12 cellular contexts compared by ENCODE assay signal in the genomic region with DNA sequence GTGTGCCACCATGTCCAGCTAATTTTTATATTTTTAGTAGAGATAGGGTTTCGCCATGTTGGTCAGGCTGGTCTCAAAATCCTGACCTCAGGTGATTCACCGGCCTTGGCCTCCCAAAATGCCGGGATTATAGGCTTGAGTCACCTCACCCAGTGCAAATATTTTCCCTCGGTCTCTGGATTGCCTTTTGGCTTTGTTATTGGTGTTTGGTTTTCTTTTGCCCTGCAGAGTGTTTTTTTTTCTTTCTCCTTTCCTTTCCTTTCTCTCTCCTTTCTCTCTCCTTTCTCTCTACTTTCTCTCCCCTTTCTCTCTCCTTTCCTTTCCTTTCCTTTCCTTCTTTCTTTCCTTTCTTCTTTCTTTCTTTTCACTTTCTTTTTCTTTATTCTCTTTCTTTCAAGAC. TPM values are rescaled to one million over a fixed set of nuclear protein-coding genes. Genes with fewer than 3 reads are reported as not detected.
A peak's percentile ranks its signal among the peaks of the same experiment; 100 is the strongest.
DNase-seq lines count a peak whose midpoint lies in the region; ATAC-seq and TF ChIP-seq lines count a peak whose summit lies in the region.
"Had no signal": no experiment of that assay in that cellular context is flagged by ENCODE, and none has a peak within 500 bp of the region (broad histone marks: within the 10 kb centered on the region; RNA-seq: fewer than 3 reads in every experiment).

No MANE protein-coding gene starts in this region.

- H3K27ac Mint-ChIP-seq in Caco-2 (ENCODE audit: unreplicated experiment): peak overlapping the region; percentile 56
- no peak overlapping the region for H3K27ac Mint-ChIP-seq in activated CD8-positive, alpha-beta T cell treated with anti-CD3 and anti-CD28 coated beads, Interleukin-2, amount 10 ng/mL, durations not matched to agents 7 days and 5 days
- H3K27ac Mint-ChIP-seq: activated CD4-positive, alpha-beta T cell treated with anti-CD3 and anti-CD28 coated beads, Interleukin-2, amount 10 ng/mL, durations not matched to agents 24 days and 14 days; dendritic cell treated with granulocyte-macrophage colony-stimulating factor and Interleukin-4, amounts not matched to agents 40 ng/mL and 50 ng/mL, for 4 days had no signal

- no peak for ATAC-seq in activated CD8-positive, alpha-beta T cell treated with anti-CD3 and anti-CD28 coated beads, Interleukin-2, amount 10 ng/mL, durations not matched to agents 7 days and 5 days

- H3K9me3 Mint-ChIP-seq in Caco-2 (ENCODE audit: unreplicated experiment): peaks cover 3% of the 10 kb centered on the region
- H3K9me3 Mint-ChIP-seq in activated CD8-positive, alpha-beta T cell treated with anti-CD3 and anti-CD28 coated beads, Interleukin-2, amount 10 ng/mL, durations not matched to agents 7 days and 5 days (ENCODE audit: insufficient read depth): no peaks in the 10 kb centered on the region
- H3K9me3 Mint-ChIP-seq: activated CD4-positive, alpha-beta T cell treated with anti-CD3 and anti-CD28 coated beads, Interleukin-2, amount 10 ng/mL, durations not matched to agents 24 days and 14 days; dendritic cell treated with granulocyte-macrophage colony-stimulating factor and Interleukin-4, amounts not matched to agents 40 ng/mL and 50 ng/mL, for 4 days had no signal

- H3K4me1 ChIP-seq in Caco-2 (peaks cover 17% of the 10 kb centered on the region; the same call in 1 of the 2 replicates), osteoblast (ENCODE audit: insufficient read depth, low read length) (peaks cover 13% of the 10 kb centered on the region)

- intact Hi-C loops in Caco-2 (cut with micrococcal nuclease; ENCODE audit: unreplicated experiment): no loop called here

- H3K27ac ChIP-seq in osteoblast (ENCODE audit: low read depth, low read length): peak overlapping the region; percentile 78
- H3K27ac ChIP-seq: upper lobe of left lung had no signal

- no peaks in the 10 kb centered on the region for H3K27me3 Mint-ChIP-seq in Caco-2 (ENCODE audit: insufficient read depth, unreplicated experiment)
- no peaks in the 10 kb centered on the region for H3K27me3 Mint-ChIP-seq in activated CD8-positive, alpha-beta T cell treated with anti-CD3 and anti-CD28 coated beads, Interleukin-2, amount 10 ng/mL, durations not matched to agents 7 days and 5 days (ENCODE audit: low read depth)
- H3K27me3 Mint-ChIP-seq: activated CD4-positive, alpha-beta T cell treated with anti-CD3 and anti-CD28 coated beads, Interleukin-2, amount 10 ng/mL, durations not matched to agents 24 days and 14 days; dendritic cell treated with granulocyte-macrophage colony-stimulating factor and Interleukin-4, amounts not matched to agents 40 ng/mL and 50 ng/mL, for 4 days had no signal

- peaks cover 44% of the 10 kb centered on the region for H4K20me1 ChIP-seq in osteoblast (ENCODE audit: insufficient read depth, low read length)

- CTCF ChIA-PET in Caco-2 (lab: Charles Lee): interaction anchor here (1.0 to 2.4 kb wide), 5 partner anchors 25 to 74 kb away, joined by 3 to 13 read pairs (median 7); partner anchors contain the start of gene KDM4B
- CTCF ChIA-PET in activated CD8-positive, alpha-beta T cell treated with anti-CD3 and anti-CD28 coated beads, Interleukin-2, amount 10 ng/mL, durations not matched to agents 7 days and 5 days (lab: Charles Lee): interaction anchor here (0.7 to 2.8 kb wide), 10 partner anchors 12 to 311 kb away, joined by 3 to 18 read pairs (median 4); partner anchors contain the start of gene PLIN3

- H3K4me3 ChIP-seq in Caco-2 (ENCODE audit: low read depth, low read length) (no peak overlapping the region), choroid plexus epithelial cell (ENCODE audit: low read depth, low read length) (no peak overlapping the region), osteoblast (ENCODE audit: insufficient read depth, low read length) (peak overlapping the region; percentile 31)
- H3K4me3 ChIP-seq: upper lobe of left lung had no signal

- no peak overlapping the region for H2AFZ ChIP-seq in osteoblast (ENCODE audit: low read length)

- peaks cover 80% of the 10 kb centered on the region for H3K79me2 ChIP-seq in osteoblast (ENCODE audit: insufficient read depth, low read length)

- TF ChIP-seq CTCF in Caco-2 (IDR thresholded peaks at IDR 0.05; ENCODE audit: insufficient read depth in 1 of 2, low read depth in 1 of 2, low read length in 1 of 2, severe bottlenecking in 1 of 2, unreplicated experiment in 1 of 2) (no peak), choroid plexus epithelial cell (conservative IDR thresholded peaks at IDR 0.05; ENCODE audit: low read depth, low read length) (no peak), osteoblast (IDR thresholded peaks at IDR 0.05; ENCODE audit: extremely low read depth, low read depth, low read length) (no peak)

- H3K9me3 ChIP-seq in Caco-2 (no peaks in the 10 kb centered on the region), osteoblast (ENCODE audit: low read depth, low read length) (no peaks in the 10 kb centered on the region)
- H3K9me3 ChIP-seq: upper lobe of left lung had no signal

- DNase-seq in Caco-2: peak in 1 of 2 experiments; percentile 60
- DNase-seq in NCI-H226: peak; percentile 69
- peak; percentile 40 for DNase-seq in choroid plexus epithelial cell (ENCODE audit: low read depth)
- DNase-seq in osteoblast (ENCODE audit: insufficient read length, low spot score, missing footprints): peak; percentile 89
- DNase-seq in activated CD8-positive, alpha-beta T cell treated with anti-CD3 and anti-CD28 coated beads, Interleukin-2, amount 10 ng/mL, durations not matched to agents 7 days and 5 days: no peak
- DNase-seq in NCI-H82 (lab: John Stamatoyannopoulos, UW): no peak
- no peak for DNase-seq in NCI-H748 (lab: John Stamatoyannopoulos, UW; ENCODE audit: unreplicated experiment)
- DNase-seq in globus pallidus (ENCODE audit: low spot score): no peak
- DNase-seq: activated naive CD4-positive, alpha-beta T cell; upper lobe of left lung had no signal

- H3K36me3 Mint-ChIP-seq in Caco-2 (ENCODE audit: insufficient read depth, unreplicated experiment): no peaks in the 10 kb centered on the region
- peaks cover 3% of the 10 kb centered on the region for H3K36me3 Mint-ChIP-seq in activated CD8-positive, alpha-beta T cell treated with anti-CD3 and anti-CD28 coated beads, Interleukin-2, amount 10 ng/mL, durations not matched to agents 7 days and 5 days (ENCODE audit: low read depth)

- no TSS peak for BruUV-seq in Caco-2 (replicated peaks; lab: Mats Ljungman, UMichigan)

- peak overlapping the region; percentile 68 for H3K4me2 ChIP-seq in osteoblast (ENCODE audit: insufficient read depth, low read length)

- POLR2A ChIA-PET in Caco-2 (lab: Charles Lee): no interaction called here
- POLR2A ChIA-PET in activated CD8-positive, alpha-beta T cell treated with anti-CD3 and anti-CD28 coated beads, Interleukin-2, amount 10 ng/mL, durations not matched to agents 7 days and 5 days (lab: Charles Lee): no interaction called here

- H3K36me3 ChIP-seq in Caco-2 (ENCODE audit: control insufficient read depth, insufficient read depth, low read length) (no peaks in the 10 kb centered on the region), osteoblast (ENCODE audit: insufficient read depth, low read length) (no peaks in the 10 kb centered on the region)

- H3K27me3 ChIP-seq in Caco-2 (replicated peaks; ENCODE audit: control insufficient read depth, insufficient read depth, low read length) (no peaks in the 10 kb centered on the region), osteoblast (ENCODE audit: insufficient read depth, low read length) (no peaks in the 10 kb centered on the region)
- H3K27me3 ChIP-seq: upper lobe of left lung had no signal

- peaks cover 11% of the 10 kb centered on the region for H3K4me1 Mint-ChIP-seq in Caco-2 (ENCODE audit: low read depth, unreplicated experiment)
- H3K4me1 Mint-ChIP-seq in activated CD8-positive, alpha-beta T cell treated with anti-CD3 and anti-CD28 coated beads, Interleukin-2, amount 10 ng/mL, durations not matched to agents 7 days and 5 days (ENCODE audit: low read depth): no peaks in the 10 kb centered on the region

- H3K4me3 Mint-ChIP-seq in Caco-2 (ENCODE audit: unreplicated experiment): peak overlapping the region; percentile 63
- no peak overlapping the region for H3K4me3 Mint-ChIP-seq in activated CD8-positive, alpha-beta T cell treated with anti-CD3 and anti-CD28 coated beads, Interleukin-2, amount 10 ng/mL, durations not matched to agents 7 days and 5 days
- H3K4me3 Mint-ChIP-seq: activated CD4-positive, alpha-beta T cell treated with anti-CD3 and anti-CD28 coated beads, Interleukin-2, amount 10 ng/mL, durations not matched to agents 24 days and 14 days; dendritic cell treated with granulocyte-macrophage colony-stimulating factor and Interleukin-4, amounts not matched to agents 40 ng/mL and 50 ng/mL, for 4 days had no signal

RNA-seq across cellular contexts. Expression of gene KDM4B, which starts 33.2 kb away (rescaled TPM):
- 27.4 and 30.9 TPM in 2 replicates for total RNA-seq in Caco-2 (2022)
- 19.7 and 22.1 TPM in 2 replicates for total RNA-seq in osteoblast
- 10 to 100 TPM; 44.9 to 47.0 TPM for total RNA-seq in activated CD8-positive, alpha-beta T cell treated with anti-CD3 and anti-CD28 coated beads, Interleukin-2, amount 10 ng/mL, durations not matched to agents 7 days and 5 days

Comparison
In these comparisons a context has a peak if more than half of its experiments do, and no peak if none do; other contexts are left out.
1. DNase-seq: peak in NCI-H226 (single experiment), choroid plexus epithelial cell (single experiment) and osteoblast (single experiment); none in activated CD8-positive, alpha-beta T cell treated with anti-CD3 and anti-CD28 coated beads, Interleukin-2, amount 10 ng/mL, durations not matched to agents 7 days and 5 days (single experiment), NCI-H82 (single experiment), NCI-H748 (single experiment) and globus pallidus (single experiment).